Comparison of ENCODE assay signal across 8 cellular contexts in the genomic region with DNA sequence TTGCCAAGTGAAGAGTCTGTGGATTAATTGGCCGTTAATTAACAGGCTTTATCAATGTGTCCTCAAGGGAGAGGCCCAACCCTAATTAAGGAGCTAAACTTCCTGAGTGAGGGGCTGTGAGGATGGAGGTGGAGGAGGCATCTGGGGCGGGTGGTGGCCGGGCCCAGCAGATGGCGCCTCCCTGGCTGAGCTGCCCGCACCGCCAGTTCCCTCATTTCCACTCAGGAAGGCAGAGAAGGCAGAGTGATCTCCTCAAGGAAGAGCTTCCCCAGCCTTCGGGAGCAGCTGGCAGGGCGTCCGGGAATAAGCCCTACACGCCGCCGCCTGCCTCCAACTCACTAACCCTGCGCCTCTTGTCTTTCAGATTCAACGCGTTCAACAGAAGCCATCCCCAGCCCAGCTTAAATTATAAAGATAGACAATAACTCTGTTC. TPM values are rescaled to one million over a fixed set of nuclear protein-coding genes. Genes with fewer than 3 reads are reported as not detected.
A peak's percentile ranks its signal among the peaks of the same experiment; 100 is the strongest.
DNase-seq lines count a peak whose midpoint lies in the region; ATAC-seq and TF ChIP-seq lines count a peak whose summit lies in the region.

No MANE protein-coding gene starts in this region.

- no TSS peak for BruUV-seq in MCF 10A (replicated peaks; lab: Mats Ljungman, UMichigan)

- H3K4me3 Mint-ChIP-seq in MCF 10A (ENCODE audit: unreplicated experiment) = no peak overlapping the region

- H4K20me1 ChIP-seq in BLaER1 = peaks cover 82% of the 10 kb centered on the region

- intact Hi-C loops in MCF 10A (cut with micrococcal nuclease) (loop anchor here (1.0 kb wide), 1 partner anchor 163 kb away; no protein-coding TSS in a partner anchor), stomach (cut with DNase I; ENCODE audit: low total_unique reads) (loop anchor here (5.0 kb wide), 1 partner anchor 162 kb away; no protein-coding TSS in a partner anchor)

- no peaks in the 10 kb centered on the region for H3K27me3 ChIP-seq in BLaER1
- no peaks in the 10 kb centered on the region for H3K27me3 ChIP-seq in stomach

- no peak overlapping the region for H3K27ac Mint-ChIP-seq in MCF 10A (ENCODE audit: low read depth, unreplicated experiment)

- TF ChIP-seq CTCF in MCF 10A (IDR thresholded peaks at IDR 0.05; ENCODE audit: unreplicated experiment) (peak; percentile 35), stomach (IDR thresholded peaks at IDR 0.05) (peak in 5 of 7 experiments; percentile 48 to 75 (median 58))

- H3K4me2 ChIP-seq in BLaER1 = peak overlapping the region; percentile 97

- H3K4me3 ChIP-seq in BLaER1 (no peak overlapping the region), stomach (no peak overlapping the region)

- POLR2A ChIA-PET in MCF 10A (lab: Yijun Ruan, JAX) = no interaction called here

- H3K27ac ChIP-seq in BLaER1 (0 out of 2 replicates have a peak overlapping the region, but pooled peaks have one; percentile 30), stomach (peak overlapping the region in 4 of 5 donors; percentile 10 to 63 (median 35))

- TF ChIP-seq POLR2A in stomach (IDR thresholded peaks at IDR 0.05) = no peak

- CTCF ChIA-PET in MCF 10A (lab: Yijun Ruan, JAX) = interaction anchor here (0.6 to 4.0 kb wide), 9 partner anchors 9 to 190 kb away, joined by 3 to 37 read pairs (median 3); no protein-coding TSS in a partner anchor

- H3K9me3 Mint-ChIP-seq in MCF 10A (ENCODE audit: unreplicated experiment) = no peaks in the 10 kb centered on the region

- 34 to 48% (median 43%) methylated on average over 15 of the region's 15 CpGs for WGBS in stomach, 5 donors

- no peaks in the 10 kb centered on the region for H3K4me1 Mint-ChIP-seq in MCF 10A (ENCODE audit: insufficient read depth, unreplicated experiment)

- peaks cover 58% of the 10 kb centered on the region for H3K36me3 Mint-ChIP-seq in MCF 10A (ENCODE audit: insufficient read depth, unreplicated experiment)

- H3K4me1 ChIP-seq in BLaER1 (peaks cover 78% of the 10 kb centered on the region), stomach (peaks cover 0 to 22% (median 9%) of the 10 kb centered on the region in 4 donors)

- peaks cover 60% of the 10 kb centered on the region for H3K36me3 ChIP-seq in BLaER1
- peaks cover 38 to 99% (median 87%) of the 10 kb centered on the region in 4 donors for H3K36me3 ChIP-seq in stomach

- H3K9ac ChIP-seq in BLaER1 = 0 out of 2 replicates have a peak overlapping the region, but pooled peaks have one; percentile 34

- no peaks in the 10 kb centered on the region for H3K9me3 ChIP-seq in BLaER1
- H3K9me3 ChIP-seq in stomach = no peaks in the 10 kb centered on the region

- peak; percentile 86 for DNase-seq in HuH-7.5 (ENCODE audit: low spot score)
- DNase-seq in MCF 10A (ENCODE audit: unreplicated experiment) = peak; percentile 13
- peak; percentile 57 for DNase-seq in iris pigment epithelial cell (ENCODE audit: low read depth)
- DNase-seq in stomach = peak; percentile 51
- no peak for DNase-seq in NCI-H345 treated with DMSO at 0.1 percent for 48 hours (lab: John Stamatoyannopoulos, UW; ENCODE audit: unreplicated experiment)
- DNase-seq in NCI-H510A (lab: John Stamatoyannopoulos, UW) = no peak

- TF ChIP-seq EP300 in stomach (IDR thresholded peaks at IDR 0.05) = no peak

- no peaks in the 10 kb centered on the region for H3K27me3 Mint-ChIP-seq in MCF 10A (ENCODE audit: insufficient read depth, unreplicated experiment)

- no peak for ATAC-seq in GM18861 (IDR thresholded peaks at IDR 0.05; ENCODE audit: unreplicated experiment)

RNA-seq across cellular contexts. Expression of gene USP42, which starts 55.5 kb away (rescaled TPM):
- total RNA-seq in MCF 10A (2022) = 10.0 and 11.6 TPM in 2 replicates
- total RNA-seq in stomach = 10 to 100 TPM in 3 of 5 donors, 1 to 10 TPM in 1, under 1 TPM in 1; 0.58 to 42.9 (median 10.9) TPM
- 1 to 10 TPM; 2.1 to 4.3 (median 2.5) TPM for polyA plus RNA-seq in stomach

Comparison
In these comparisons a context has a peak if more than half of its experiments do, and no peak if none do; other contexts are left out.
1. DNase-seq: peak in HuH-7.5 (single experiment), MCF 10A (single experiment), iris pigment epithelial cell (single experiment) and stomach (single experiment); none in NCI-H345 treated with DMSO at 0.1 percent for 48 hours (single experiment) and NCI-H510A (single experiment).